Comparison of ENCODE assay signal across 10 cellular contexts in the genomic region with DNA sequence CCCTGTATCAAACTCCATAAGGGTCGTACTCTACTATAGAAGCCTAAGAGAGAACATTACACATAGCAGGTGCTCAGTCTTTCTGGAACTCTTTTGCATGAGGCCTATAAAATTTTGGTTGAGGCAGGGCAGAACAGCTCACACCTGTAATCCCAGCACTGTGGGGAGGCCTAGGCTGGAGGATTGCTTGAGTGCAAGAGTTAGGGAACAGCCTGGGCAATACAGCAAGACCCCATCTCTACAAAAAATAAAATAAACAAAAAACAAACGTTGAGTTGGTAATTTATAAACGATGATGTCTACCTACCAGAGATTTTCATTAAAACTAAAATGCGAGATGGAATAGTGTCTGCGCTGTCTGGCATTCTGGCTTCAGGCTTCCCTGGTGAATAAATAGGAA. TPM values are rescaled to one million over a fixed set of nuclear protein-coding genes. Genes with fewer than 3 reads are reported as not detected.
DNase-seq lines count a peak whose midpoint lies in the region; ATAC-seq, FAIRE-seq and TF ChIP-seq lines count a peak whose summit lies in the region.
"Had no signal": no experiment of that assay in that cellular context is flagged by ENCODE, and none has a peak within 500 bp of the region (broad histone marks: within the 10 kb centered on the region; RNA-seq: fewer than 3 reads in every experiment).

No MANE protein-coding gene starts in this region.

- peaks cover 3% of the 10 kb centered on the region for H3K9me3 Mint-ChIP-seq in astrocyte (ENCODE audit: unreplicated experiment)

- H3K9ac ChIP-seq in SK-N-SH (peak overlapping the region; percentile 86), astrocyte (ENCODE audit: low read length) (peak overlapping the region; percentile 88), stomach smooth muscle (ENCODE audit: low read length in 2 of 2) (peak overlapping the region; percentile 97 to 98)

- H3K4me2 ChIP-seq in SK-N-SH (peak overlapping the region; percentile 76), astrocyte (ENCODE audit: low read length) (peak overlapping the region; percentile 87)

- H3K36me3 ChIP-seq in SK-N-SH (replicated peaks in 1 of 2; ENCODE audit: control insufficient read depth in 1 of 2, insufficient read depth in 2 of 2, low read length in 1 of 2) (peaks cover 2 to 6% of the 10 kb centered on the region in 2 experiments), astrocyte (ENCODE audit: insufficient read depth, low read length) (no peaks in the 10 kb centered on the region), stomach smooth muscle (ENCODE audit: control insufficient read depth in 2 of 2, insufficient read depth in 2 of 2, low read length in 2 of 2) (no peaks in the 10 kb centered on the region)

- H3K4me1 ChIP-seq in SK-N-SH (ENCODE audit: control insufficient read depth in 1 of 2, insufficient read depth in 2 of 2, low read depth in 1 of 2, low read length in 1 of 2) (peaks cover 0 to 6% of the 10 kb centered on the region in 2 experiments; a peak in 1 of 4 replicates), astrocyte (ENCODE audit: insufficient read depth, low read length) (peaks cover 5% of the 10 kb centered on the region), stomach smooth muscle (ENCODE audit: control insufficient read depth, insufficient read depth, low read length) (peaks cover 7% of the 10 kb centered on the region)

- no peak for TF ChIP-seq EP300 in SK-N-SH (IDR thresholded peaks at IDR 0.05; ENCODE audit: borderline replicate concordance in 1 of 2, low read depth in 1 of 2, low read length in 1 of 2)

- H3K27ac Mint-ChIP-seq in astrocyte (ENCODE audit: unreplicated experiment) = no peak overlapping the region

- no peak for TF ChIP-seq CTCF in SK-N-SH (IDR thresholded peaks at IDR 0.05)
- no peak for TF ChIP-seq CTCF in astrocyte (IDR thresholded peaks at IDR 0.05; ENCODE audit: insufficient read depth, low read depth, low read length)

- H3K4me1 Mint-ChIP-seq in astrocyte (ENCODE audit: low read depth, unreplicated experiment) = peaks cover 13% of the 10 kb centered on the region

- peak overlapping the region; percentile 99 for H2AFZ ChIP-seq in SK-N-SH (ENCODE audit: low read depth)
- H2AFZ ChIP-seq in astrocyte (ENCODE audit: low read depth, low read length) = peak overlapping the region; percentile 92

- no peak for FAIRE-seq in astrocyte (lab: Jason Lieb, UNC)
- no peak for FAIRE-seq in frontal cortex (lab: Jason Lieb, UNC)
- FAIRE-seq: A204.1 had no signal

- H3K27me3 ChIP-seq in SK-N-SH (ENCODE audit: insufficient read depth) = no peaks in the 10 kb centered on the region
- no peaks in the 10 kb centered on the region for H3K27me3 ChIP-seq in astrocyte (ENCODE audit: insufficient read depth, low read length)
- no peaks in the 10 kb centered on the region for H3K27me3 ChIP-seq in layer of hippocampus (ENCODE audit: control insufficient read depth, insufficient read depth, low read length)
- H3K27me3 ChIP-seq in stomach smooth muscle (ENCODE audit: control insufficient read depth in 1 of 2, insufficient read depth in 2 of 2, low read length in 2 of 2) = no peaks in the 10 kb centered on the region

- no peaks in the 10 kb centered on the region for H4K20me1 ChIP-seq in SK-N-SH (ENCODE audit: insufficient read depth)
- H4K20me1 ChIP-seq in astrocyte (ENCODE audit: insufficient read depth, low read length) = peaks cover 5% of the 10 kb centered on the region

- no peak for TF ChIP-seq RAD21 in SK-N-SH (IDR thresholded peaks at IDR 0.05; ENCODE audit: low read length)

- H3K79me2 ChIP-seq in SK-N-SH (ENCODE audit: insufficient read depth) = peaks cover 44% of the 10 kb centered on the region
- peaks cover 37% of the 10 kb centered on the region for H3K79me2 ChIP-seq in astrocyte (ENCODE audit: insufficient read depth, low read length)

- no peak for ATAC-seq in SK-N-SH treated with all-trans-retinoic acid at 6 μM for 48 hours

- CTCF ChIA-PET in SK-N-SH (lab: Yijun Ruan, JAX) = interaction anchor here (0.6 to 1.9 kb wide), 3 partner anchors 43 to 985 kb away, joined by 3 to 12 read pairs (median 6); no protein-coding TSS in a partner anchor

- H3K27ac ChIP-seq in SK-N-SH (ENCODE audit: low read depth in 2 of 2, low read length in 1 of 2) (peak overlapping the region; percentile 64 to 83; a peak in 3 of 4 replicates), astrocyte (ENCODE audit: low read depth, low read length) (peak overlapping the region; percentile 87), layer of hippocampus (ENCODE audit: low read depth, low read length) (peak overlapping the region; percentile 84), stomach smooth muscle (ENCODE audit: low read length) (no peak overlapping the region)

- POLR2A ChIA-PET in SK-N-SH (lab: Yijun Ruan, JAX) = no interaction called here

- H3K9me3 ChIP-seq in SK-N-SH (no peaks in the 10 kb centered on the region), astrocyte (ENCODE audit: insufficient read depth, low read depth, low read length) (no peaks in the 10 kb centered on the region), stomach smooth muscle (ENCODE audit: control insufficient read depth in 2 of 2, low read length in 2 of 2) (no peaks in the 10 kb centered on the region)

- DNase-seq in SK-N-SH = no peak
- no peak for DNase-seq in astrocyte (ENCODE audit: low read depth)
- no peak for DNase-seq in frontal cortex (ENCODE audit: low spot score in 2 of 2)
- no peak for DNase-seq in activated effector memory CD4-positive, alpha-beta T cell treated with Interleukin-2 at 50 U/mL for 16 hours
- DNase-seq in foreskin melanocyte = no peak
- DNase-seq: dermis blood vessel endothelial cell had no signal

- no peaks in the 10 kb centered on the region for H3K9me2 ChIP-seq in SK-N-SH

- WGBS in SK-N-SH (ENCODE audit: low lambda C conversion rate) = 81% methylated on average over 5 of the region's 5 CpGs

- peaks cover 6% of the 10 kb centered on the region for H3K36me3 Mint-ChIP-seq in astrocyte (ENCODE audit: low read depth, unreplicated experiment)

- no peaks in the 10 kb centered on the region for H3F3A ChIP-seq in SK-N-SH (replicated peaks; ENCODE audit: insufficient read depth)

- H3K4me3 ChIP-seq in SK-N-SH (ENCODE audit: low read depth in 2 of 2, low read length in 1 of 2) (peak overlapping the region; percentile 70 to 72), astrocyte (ENCODE audit: insufficient read depth, low read depth, low read length) (peak overlapping the region; percentile 74), stomach smooth muscle (ENCODE audit: low read length in 2 of 2) (peak overlapping the region; percentile 77 to 83)

- no peaks in the 10 kb centered on the region for H3K27me3 Mint-ChIP-seq in astrocyte (ENCODE audit: low read depth, unreplicated experiment)

- H3K4me3 Mint-ChIP-seq in astrocyte (ENCODE audit: unreplicated experiment) = peak overlapping the region; percentile 83

TF ChIP-seq in SK-N-SH, 30 proteins besides CTCF, POLR2A, EP300 and RAD21 (continues in another document):
- no peak for TF ChIP-seq TAF1 (IDR thresholded peaks at IDR 0.05; ENCODE audit: borderline replicate concordance, low read depth, low read length)
- TF ChIP-seq MEF2A (IDR thresholded peaks at IDR 0.05; ENCODE audit: borderline replicate concordance, low read depth) = no peak
- no peak for TF ChIP-seq JUND (IDR thresholded peaks at IDR 0.05)
- TF ChIP-seq SMC3 (IDR thresholded peaks at IDR 0.05; ENCODE audit: low read depth, low read length) = no peak
- TF ChIP-seq ELF1 (IDR thresholded peaks at IDR 0.05) = no peak
- TF ChIP-seq SIN3A (IDR thresholded peaks at IDR 0.05; ENCODE audit: borderline replicate concordance, low read depth, low read length) = no peak
- TF ChIP-seq, protein P1, sequence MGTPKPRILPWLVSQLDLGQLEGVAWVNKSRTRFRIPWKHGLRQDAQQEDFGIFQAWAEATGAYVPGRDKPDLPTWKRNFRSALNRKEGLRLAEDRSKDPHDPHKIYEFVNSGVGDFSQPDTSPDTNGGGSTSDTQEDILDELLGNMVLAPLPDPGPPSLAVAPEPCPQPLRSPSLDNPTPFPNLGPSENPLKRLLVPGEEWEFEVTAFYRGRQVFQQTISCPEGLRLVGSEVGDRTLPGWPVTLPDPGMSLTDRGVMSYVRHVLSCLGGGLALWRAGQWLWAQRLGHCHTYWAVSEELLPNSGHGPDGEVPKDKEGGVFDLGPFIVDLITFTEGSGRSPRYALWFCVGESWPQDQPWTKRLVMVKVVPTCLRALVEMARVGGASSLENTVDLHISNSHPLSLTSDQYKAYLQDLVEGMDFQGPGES (IDR thresholded peaks at IDR 0.05; ENCODE audit: low read depth, low read length) = no peak

TF ChIP-seq in SK-N-SH treated with all-trans-retinoic acid at 6 μM for 48 hours, 23 proteins besides CTCF, POLR2A, EP300 and RAD21 (continues in another document):
- TF ChIP-seq ZNF70 (CRISPR knock-in tag; IDR thresholded peaks at IDR 0.05) (no peak), ZFP3 (CRISPR knock-in tag; IDR thresholded peaks at IDR 0.05) (no peak), ISL1 (CRISPR knock-in tag; IDR thresholded peaks at IDR 0.05) (no peak), ZNF8 (CRISPR knock-in tag; IDR thresholded peaks at IDR 0.05) (no peak)

RNA-seq across cellular contexts. Expression of a gene that starts 0.9 kb away (rescaled TPM):
- polyA plus RNA-seq in SK-N-SH (2012; rRNA removed) = 125 and 162 TPM in 2 replicates
- polyA plus RNA-seq in SK-N-SH (2012; cell fraction: cytosol; rRNA removed) = 154 and 183 TPM in 2 replicates
- 216 and 258 TPM in 2 replicates for polyA plus RNA-seq in SK-N-SH (2012; cell fraction: nucleus; rRNA removed)
- total RNA-seq in astrocyte = 152 and 167 TPM in 2 replicates
- 45.7 TPM for total RNA-seq in frontal cortex

RNA-seq across cellular contexts. Expression of a gene that starts 37.8 kb away (rescaled TPM):
- not detected in 2 replicates for polyA plus RNA-seq in SK-N-SH (2012; rRNA removed)
- polyA plus RNA-seq in SK-N-SH (2012; cell fraction: cytosol; rRNA removed) = not detected in 2 replicates
- polyA plus RNA-seq in SK-N-SH (2012; cell fraction: nucleus; rRNA removed) = not detected in 2 replicates
- not detected in 2 replicates for total RNA-seq in astrocyte
- total RNA-seq in frontal cortex = 0.41 TPM

RNA-seq across cellular contexts. Expression of a gene that starts 51.8 kb away (rescaled TPM):
- not detected in 2 replicates for polyA plus RNA-seq in SK-N-SH (2012; rRNA removed)
- not detected in 2 replicates for polyA plus RNA-seq in SK-N-SH (2012; cell fraction: cytosol; rRNA removed)
- not detected in 2 replicates for polyA plus RNA-seq in SK-N-SH (2012; cell fraction: nucleus; rRNA removed)
- total RNA-seq in astrocyte (not detected in 2 replicates), frontal cortex (under 0.01 TPM)
- total RNA-seq: dermis blood vessel endothelial cell had no signal
